18 cellular contexts compared by ENCODE assay signal in the genomic region with DNA sequence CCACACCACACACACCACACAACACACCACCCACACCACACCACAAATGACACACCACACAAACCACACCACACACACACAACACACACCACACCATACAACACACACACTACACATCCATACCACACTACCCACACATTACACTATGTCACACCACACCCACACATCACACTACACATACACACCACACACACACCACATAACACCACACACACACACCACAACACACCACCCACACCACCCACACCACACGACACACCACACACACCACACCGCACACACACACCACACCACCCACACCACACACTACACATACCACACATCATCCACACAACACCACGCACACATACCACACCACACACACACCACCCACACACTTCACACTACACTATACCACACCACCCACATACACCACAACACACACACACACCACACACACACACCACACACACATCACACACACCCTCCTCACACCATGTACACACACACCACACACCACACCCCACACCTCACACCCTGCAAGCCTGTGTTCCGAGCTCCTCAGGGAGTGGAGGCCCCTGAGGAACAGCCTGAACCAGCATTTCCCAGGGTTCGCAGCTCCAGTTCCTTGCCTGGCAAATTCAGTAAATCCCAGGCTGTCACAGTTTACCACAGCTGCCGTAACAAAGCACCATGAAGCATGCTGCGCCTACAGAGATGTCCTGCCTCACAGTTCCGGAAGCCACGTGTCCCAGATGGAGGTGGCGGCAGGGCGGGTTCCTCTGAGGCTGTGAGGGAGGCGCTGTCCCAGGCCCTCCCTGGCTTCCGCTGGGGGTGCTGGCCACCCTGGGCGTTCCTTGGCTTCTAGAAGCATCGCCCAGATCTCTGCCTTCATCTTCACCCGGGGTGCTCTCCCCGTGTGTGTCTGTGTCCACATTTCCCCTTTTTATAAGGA.
DNase-seq lines count a peak whose midpoint lies in the region; ATAC-seq, FAIRE-seq and TF ChIP-seq lines count a peak whose summit lies in the region.
"Had no signal": no experiment of that assay in that cellular context is flagged by ENCODE, and none has a peak within 500 bp of the region (broad histone marks: within the 10 kb centered on the region; RNA-seq: fewer than 3 reads in every experiment).

No MANE protein-coding gene starts in this region.

- H3K27me3 ChIP-seq in CD4-positive, CD25-positive, alpha-beta regulatory T cell (ENCODE audit: control insufficient read depth, insufficient read depth, low read length), result no peaks in the 10 kb centered on the region
- H3K27me3 ChIP-seq: ascending aorta, BE2C, gastrocnemius medialis, testis had no signal

- no peak for TF ChIP-seq POLR2A in GM12891 (IDR thresholded peaks at IDR 0.05; ENCODE audit: low read depth, low read length)

- peak; percentile 97 for FAIRE-seq in GM12891 (lab: Jason Lieb, UNC)

- peaks cover 7% of the 10 kb centered on the region for H3K36me3 Mint-ChIP-seq in CD4-positive, CD25-positive, alpha-beta regulatory T cell
- H3K36me3 Mint-ChIP-seq in activated naive CD8-positive, alpha-beta T cell treated with anti-CD3 and anti-CD28 coated beads, Interleukin-2, amount 50 U/mL, for 24 hours (ENCODE audit: low read depth), result peaks cover 4% of the 10 kb centered on the region
- H3K36me3 Mint-ChIP-seq in natural killer cell treated with Interleukin-12 subunit alpha and Interleukin-12 subunit beta and Interleukin-15 and Interleukin-18, amount 100 ng/mL, for 72 hours, result peaks cover 10% of the 10 kb centered on the region

- peaks cover 0 to 1% (median 0%) of the 10 kb centered on the region in 7 donors for H3K9me3 Mint-ChIP-seq in CD4-positive, CD25-positive, alpha-beta regulatory T cell
- peaks cover 6% of the 10 kb centered on the region for H3K9me3 Mint-ChIP-seq in activated naive CD8-positive, alpha-beta T cell treated with anti-CD3 and anti-CD28 coated beads, Interleukin-2, amount 50 U/mL, for 24 hours
- H3K9me3 Mint-ChIP-seq in natural killer cell treated with Interleukin-12 subunit alpha and Interleukin-12 subunit beta and Interleukin-15 and Interleukin-18, amount 100 ng/mL, for 72 hours, result peaks cover 8% of the 10 kb centered on the region

- no peaks in the 10 kb centered on the region for H3K9me3 ChIP-seq in CD4-positive, CD25-positive, alpha-beta regulatory T cell (ENCODE audit: control insufficient read depth in 2 of 2, low read length in 2 of 2)
- H3K9me3 ChIP-seq: ascending aorta, BE2C, gastrocnemius medialis, testis had no signal

- H3K4me1 ChIP-seq in CD4-positive, CD25-positive, alpha-beta regulatory T cell (ENCODE audit: control insufficient read depth, insufficient read depth, low read length, poor library complexity, severe bottlenecking), result no peaks in the 10 kb centered on the region
- H3K4me1 ChIP-seq: ascending aorta, BE2C, gastrocnemius medialis, testis had no signal

- no peak for ATAC-seq in CD4-positive, CD25-positive, alpha-beta regulatory T cell (ENCODE audit: low read depth in 2 of 2)
- no peak for ATAC-seq in activated naive CD8-positive, alpha-beta T cell treated with anti-CD3 and anti-CD28 coated beads, Interleukin-2, amount 50 U/mL, for 24 hours
- peak; percentile 53 to 60 for ATAC-seq in natural killer cell treated with Interleukin-12 subunit alpha and Interleukin-12 subunit beta and Interleukin-15 and Interleukin-18, amount 100 ng/mL, for 72 hours
- ATAC-seq in HG03108 (IDR thresholded peaks at IDR 0.05; ENCODE audit: unreplicated experiment), result no peak
- ATAC-seq in GM18858 (IDR thresholded peaks at IDR 0.05; ENCODE audit: unreplicated experiment), result no peak
- ATAC-seq: gastrocnemius medialis had no signal

- DNase-seq in CD4-positive, CD25-positive, alpha-beta regulatory T cell, result no peak
- DNase-seq in GM12891 (ENCODE audit: insufficient read length, low spot score) (no peak), pons (ENCODE audit: low spot score) (no peak), kidney tubule cell (ENCODE audit: low spot score) (no peak)
- DNase-seq in activated naive CD8-positive, alpha-beta T cell treated with anti-CD3 and anti-CD28 coated beads, Interleukin-2, amount 50 U/mL, for 24 hours, result no peak
- no peak for DNase-seq in natural killer cell treated with Interleukin-12 subunit alpha and Interleukin-12 subunit beta and Interleukin-15 and Interleukin-18, amount 100 ng/mL, for 72 hours (ENCODE audit: low spot score)
- DNase-seq: BE2C, DMS53, gastrocnemius medialis, MM.1S, NCI-H187 treated with DMSO at 0.1 percent for 48 hours, NCI-H446 treated with DMSO at 0.1 percent for 48 hours, testis had no signal

- peaks cover 5% of the 10 kb centered on the region for H3K27me3 Mint-ChIP-seq in CD4-positive, CD25-positive, alpha-beta regulatory T cell
- peaks cover 2% of the 10 kb centered on the region for H3K27me3 Mint-ChIP-seq in activated naive CD8-positive, alpha-beta T cell treated with anti-CD3 and anti-CD28 coated beads, Interleukin-2, amount 50 U/mL, for 24 hours
- H3K27me3 Mint-ChIP-seq in natural killer cell treated with Interleukin-12 subunit alpha and Interleukin-12 subunit beta and Interleukin-15 and Interleukin-18, amount 100 ng/mL, for 72 hours, result no peaks in the 10 kb centered on the region

- no peak overlapping the region for H3K27ac ChIP-seq in CD4-positive, CD25-positive, alpha-beta regulatory T cell (ENCODE audit: insufficient read depth, low read length, poor library complexity, severe bottlenecking)
- H3K27ac ChIP-seq: ascending aorta, coronary artery, gastrocnemius medialis, testis had no signal

- H3K27ac Mint-ChIP-seq in CD4-positive, CD25-positive, alpha-beta regulatory T cell, result peak overlapping the region; percentile 60 to 89 (median 84)
- H3K27ac Mint-ChIP-seq in activated naive CD8-positive, alpha-beta T cell treated with anti-CD3 and anti-CD28 coated beads, Interleukin-2, amount 50 U/mL, for 24 hours, result peak overlapping the region; percentile 88
- peak overlapping the region; percentile 80 to 90 for H3K27ac Mint-ChIP-seq in natural killer cell treated with Interleukin-12 subunit alpha and Interleukin-12 subunit beta and Interleukin-15 and Interleukin-18, amount 100 ng/mL, for 72 hours

- H3K4me3 Mint-ChIP-seq in CD4-positive, CD25-positive, alpha-beta regulatory T cell, result peak overlapping the region in 1 of 4 donors; percentile 41
- H3K4me3 Mint-ChIP-seq in activated naive CD8-positive, alpha-beta T cell treated with anti-CD3 and anti-CD28 coated beads, Interleukin-2, amount 50 U/mL, for 24 hours, result peak overlapping the region; percentile 41
- H3K4me3 Mint-ChIP-seq in natural killer cell treated with Interleukin-12 subunit alpha and Interleukin-12 subunit beta and Interleukin-15 and Interleukin-18, amount 100 ng/mL, for 72 hours, result peak overlapping the region; percentile 72

- H3K4me3 ChIP-seq in CD4-positive, CD25-positive, alpha-beta regulatory T cell (ENCODE audit: low read depth, low read length), result no peak overlapping the region
- H3K4me3 ChIP-seq: ascending aorta, coronary artery, gastrocnemius medialis, lung, testis had no signal

- H3K36me3 ChIP-seq in CD4-positive, CD25-positive, alpha-beta regulatory T cell (ENCODE audit: control insufficient read depth, insufficient read depth, low read length), result no peaks in the 10 kb centered on the region
- H3K36me3 ChIP-seq: ascending aorta, BE2C, gastrocnemius medialis had no signal

- H3K4me1 Mint-ChIP-seq in CD4-positive, CD25-positive, alpha-beta regulatory T cell, result peaks cover 0 to 21% (median 15%) of the 10 kb centered on the region in 4 donors
- H3K4me1 Mint-ChIP-seq in activated naive CD8-positive, alpha-beta T cell treated with anti-CD3 and anti-CD28 coated beads, Interleukin-2, amount 50 U/mL, for 24 hours, result peaks cover 39% of the 10 kb centered on the region
- peaks cover 60 to 62% of the 10 kb centered on the region in 2 donors for H3K4me1 Mint-ChIP-seq in natural killer cell treated with Interleukin-12 subunit alpha and Interleukin-12 subunit beta and Interleukin-15 and Interleukin-18, amount 100 ng/mL, for 72 hours (ENCODE audit: low read depth in 2 of 2)

TF ChIP-seq in GM12891, 5 proteins besides CTCF, POLR2A, EP300 and RAD21:
- TF ChIP-seq SPI1 (IDR thresholded peaks at IDR 0.05; ENCODE audit: low read depth, low read length) (no peak), PAX5 (IDR thresholded peaks at IDR 0.05; ENCODE audit: insufficient read depth, low read length, severe bottlenecking) (no peak), TAF1 (IDR thresholded peaks at IDR 0.05; ENCODE audit: low read depth, low read length) (no peak), POU2F2 (IDR thresholded peaks at IDR 0.05; ENCODE audit: low read depth, low read length) (no peak), POLR2AphosphoS5 (IDR thresholded peaks at IDR 0.05; ENCODE audit: low read depth, low read length) (no peak)

Comparison
In these comparisons a context has a peak if more than half of its experiments do, and no peak if none do; other contexts are left out.
1. ATAC-seq: peak in natural killer cell treated with Interleukin-12 subunit alpha and Interleukin-12 subunit beta and Interleukin-15 and Interleukin-18, amount 100 ng/mL, for 72 hours (2 of 2); none in CD4-positive, CD25-positive, alpha-beta regulatory T cell (0 of 2), activated naive CD8-positive, alpha-beta T cell treated with anti-CD3 and anti-CD28 coated beads, Interleukin-2, amount 50 U/mL, for 24 hours (single experiment), HG03108 (single experiment) and GM18858 (single experiment).
2. Peak in every context shown above with its lines, with median percentiles within 50 percentile points of each other: H3K27ac Mint-ChIP-seq.